In genomic region chr11:8265681-8266241, GRCh38 we compare ENCODE assay signal across 15 cellular contexts. TPM values are rescaled to one million over a fixed set of nuclear protein-coding genes. Genes with fewer than 3 reads are reported as not detected.
DNase-seq lines count a peak whose midpoint lies in the region; ATAC-seq, FAIRE-seq and TF ChIP-seq lines count a peak whose summit lies in the region.
"Had no signal": no experiment of that assay in that cellular context is flagged by ENCODE, and none has a peak within 500 bp of the region (broad histone marks: within the 10 kb centered on the region; RNA-seq: fewer than 3 reads in every experiment).

No MANE protein-coding gene starts in this region.

- H3K79me2 ChIP-seq in astrocyte (ENCODE audit: insufficient read depth, low read length), result no peaks in the 10 kb centered on the region

- H3K36me3 ChIP-seq in astrocyte (ENCODE audit: insufficient read depth, low read length), result no peaks in the 10 kb centered on the region
- no peaks in the 10 kb centered on the region for H3K36me3 ChIP-seq in kidney epithelial cell (ENCODE audit: control insufficient read depth, insufficient read depth, low read length)
- no peaks in the 10 kb centered on the region for H3K36me3 ChIP-seq in CD8-positive, alpha-beta memory T cell (ENCODE audit: insufficient read depth, low read length)

- H3K4me1 ChIP-seq in A549, result peaks cover 4% of the 10 kb centered on the region; the same call in 1 of the 3 replicates
- H3K4me1 ChIP-seq in astrocyte (ENCODE audit: insufficient read depth, low read length), result peaks cover 11% of the 10 kb centered on the region
- peaks cover 5% of the 10 kb centered on the region for H3K4me1 ChIP-seq in CD8-positive, alpha-beta memory T cell (ENCODE audit: insufficient read depth, low read length)

- no peak overlapping the region for H3K4me3 ChIP-seq in A549
- no peak overlapping the region for H3K4me3 ChIP-seq in GM12875 (ENCODE audit: low read depth, low read length)
- no peak overlapping the region for H3K4me3 ChIP-seq in astrocyte (ENCODE audit: insufficient read depth, low read depth, low read length)
- H3K4me3 ChIP-seq in kidney epithelial cell (ENCODE audit: low read depth, low read length), result no peak overlapping the region
- H3K4me3 ChIP-seq in CD8-positive, alpha-beta memory T cell (ENCODE audit: low read length), result no peak overlapping the region
- H3K4me3 ChIP-seq: dorsolateral prefrontal cortex had no signal

- H3K4me2 ChIP-seq in A549 (no peak overlapping the region), astrocyte (ENCODE audit: low read length) (no peak overlapping the region)

- POLR2A ChIA-PET in A549 (lab: Yijun Ruan, JAX), result no interaction called here
- POLR2A ChIA-PET in CD8-positive, alpha-beta memory T cell (lab: Charles Lee), result no interaction called here

- no peak overlapping the region for H3K27ac ChIP-seq in A549
- H3K27ac ChIP-seq in astrocyte (ENCODE audit: low read depth, low read length), result no peak overlapping the region
- no peak overlapping the region for H3K27ac ChIP-seq in CD8-positive, alpha-beta memory T cell (ENCODE audit: low read depth, low read length)
- H3K27ac ChIP-seq: dorsolateral prefrontal cortex had no signal

- no peak overlapping the region for H2AFZ ChIP-seq in astrocyte (ENCODE audit: low read depth, low read length)

- TF ChIP-seq EP300 in A549 (IDR thresholded peaks at IDR 0.05), result no peak

- no peaks in the 10 kb centered on the region for H4K20me1 ChIP-seq in astrocyte (ENCODE audit: insufficient read depth, low read length)

- H3K36me3 Mint-ChIP-seq in astrocyte (ENCODE audit: low read depth, unreplicated experiment), result no peaks in the 10 kb centered on the region
- H3K36me3 Mint-ChIP-seq in CD8-positive, alpha-beta memory T cell, result no peaks in the 10 kb centered on the region
- H3K36me3 Mint-ChIP-seq in activated naive CD4-positive, alpha-beta T cell treated with anti-CD3 and anti-CD28 coated beads for 36 hours (ENCODE audit: low read depth), result no peaks in the 10 kb centered on the region
- H3K36me3 Mint-ChIP-seq: activated naive CD4-positive, alpha-beta T cell treated with anti-CD3 and anti-CD28 coated beads, Interleukin-2, amount 10 ng/mL, durations not matched to agents 7 days and 5 days; stimulated activated effector memory CD8-positive, alpha-beta T cell treated with anti-CD3 and anti-CD28 coated beads, Interleukin-12 subunit alpha, Interleukin-12 subunit beta, amount 100 ng/mL, for 72 hours had no signal

- CTCF ChIA-PET in A549 (lab: Yijun Ruan, JAX), result interaction anchor here (0.7 to 16.5 kb wide), 14 partner anchors 8 to 328 kb away, joined by 3 to 424 read pairs (median 5); partner anchors contain the start of gene STK33
- CTCF ChIA-PET in CD8-positive, alpha-beta memory T cell (lab: Charles Lee), result no interaction called here
- CTCF ChIA-PET in activated naive CD4-positive, alpha-beta T cell treated with anti-CD3 and anti-CD28 coated beads for 36 hours (lab: Charles Lee), result interaction anchor here (1.2 to 1.8 kb wide), 4 partner anchors 13 to 39 kb away, joined by 3 to 7 read pairs (median 4); no protein-coding TSS in a partner anchor

- no peak for TF ChIP-seq POLR2A in A549 (IDR thresholded peaks at IDR 0.05; ENCODE audit: low read length)

- 45% methylated on average over 4 of the region's 6 CpGs for WGBS in A549 (ENCODE audit: missing lambda C conversion rate)

- H3K4me1 Mint-ChIP-seq in astrocyte (ENCODE audit: low read depth, unreplicated experiment), result peaks cover 6% of the 10 kb centered on the region
- peaks cover 29% of the 10 kb centered on the region for H3K4me1 Mint-ChIP-seq in stimulated activated naive CD8-positive, alpha-beta T cell treated with anti-CD3 and anti-CD28 coated beads, Interleukin-15, amount 100 ng/mL, for 72 hours
- peaks cover 11 to 26% (median 12%) of the 10 kb centered on the region in 3 donors for H3K4me1 Mint-ChIP-seq in CD8-positive, alpha-beta memory T cell
- H3K4me1 Mint-ChIP-seq in activated naive CD4-positive, alpha-beta T cell treated with anti-CD3 and anti-CD28 coated beads for 36 hours (ENCODE audit: low read depth), result peaks cover 13% of the 10 kb centered on the region

- no peaks in the 10 kb centered on the region for H3K9me3 ChIP-seq in A549
- no peaks in the 10 kb centered on the region for H3K9me3 ChIP-seq in astrocyte (ENCODE audit: insufficient read depth, low read depth, low read length)
- no peaks in the 10 kb centered on the region for H3K9me3 ChIP-seq in CD8-positive, alpha-beta memory T cell (ENCODE audit: low read length)

- intact Hi-C loops in activated naive CD4-positive, alpha-beta T cell treated with anti-CD3 and anti-CD28 coated beads for 36 hours (cut with micrococcal nuclease), result no loop called here

- H3K27me3 Mint-ChIP-seq in astrocyte (ENCODE audit: low read depth, unreplicated experiment), result peaks cover 79% of the 10 kb centered on the region
- peaks cover 95% of the 10 kb centered on the region for H3K27me3 Mint-ChIP-seq in stimulated activated naive CD8-positive, alpha-beta T cell treated with anti-CD3 and anti-CD28 coated beads, Interleukin-15, amount 100 ng/mL, for 72 hours
- H3K27me3 Mint-ChIP-seq in CD8-positive, alpha-beta memory T cell, result peaks cover 54 to 79% of the 10 kb centered on the region in 2 donors
- H3K27me3 Mint-ChIP-seq in activated naive CD4-positive, alpha-beta T cell treated with anti-CD3 and anti-CD28 coated beads for 36 hours (ENCODE audit: low read depth), result peaks cover 79% of the 10 kb centered on the region

- DNase-seq in A549 (ENCODE audit: low read depth in 1 of 2, low spot score in 1 of 2) (peak in 1 of 2 experiments; percentile 71), astrocyte (ENCODE audit: low read depth) (no peak), kidney epithelial cell (ENCODE audit: low read depth) (no peak), GF-D8 (lab: John Stamatoyannopoulos, UW) (no peak)
- no peak for DNase-seq in stimulated activated naive CD8-positive, alpha-beta T cell treated with anti-CD3 and anti-CD28 coated beads, Interleukin-15, amount 100 ng/mL, for 72 hours
- DNase-seq in CD8-positive, alpha-beta memory T cell, result no peak
- DNase-seq in activated naive CD4-positive, alpha-beta T cell treated with anti-CD3 and anti-CD28 coated beads for 36 hours, result no peak
- DNase-seq: activated CD4-positive, alpha-beta T cell treated with anti-CD3 and anti-CD28 coated beads for 48 hours; activated naive CD4-positive, alpha-beta T cell treated with anti-CD3 and anti-CD28 coated beads, Interleukin-2, amount 10 ng/mL, durations not matched to agents 7 days and 5 days; NCI-H187; SHP77 treated with DMSO at 0.1 percent for 48 hours had no signal

- no peak overlapping the region for H3K9ac ChIP-seq in astrocyte (ENCODE audit: low read length)

- no peak overlapping the region for H3K27ac Mint-ChIP-seq in astrocyte (ENCODE audit: unreplicated experiment)
- H3K27ac Mint-ChIP-seq in stimulated activated naive CD8-positive, alpha-beta T cell treated with anti-CD3 and anti-CD28 coated beads, Interleukin-15, amount 100 ng/mL, for 72 hours, result no peak overlapping the region
- no peak overlapping the region for H3K27ac Mint-ChIP-seq in CD8-positive, alpha-beta memory T cell
- H3K27ac Mint-ChIP-seq in activated naive CD4-positive, alpha-beta T cell treated with anti-CD3 and anti-CD28 coated beads for 36 hours, result no peak overlapping the region
- H3K27ac Mint-ChIP-seq: activated naive CD4-positive, alpha-beta T cell treated with anti-CD3 and anti-CD28 coated beads, Interleukin-2, amount 10 ng/mL, durations not matched to agents 7 days and 5 days; CD4-positive, alpha-beta T cell; stimulated activated effector memory CD8-positive, alpha-beta T cell treated with anti-CD3 and anti-CD28 coated beads, Interleukin-12 subunit alpha, Interleukin-12 subunit beta, amount 100 ng/mL, for 72 hours had no signal

- no peak overlapping the region for H3K4me3 Mint-ChIP-seq in astrocyte (ENCODE audit: unreplicated experiment)
- H3K4me3 Mint-ChIP-seq in stimulated activated naive CD8-positive, alpha-beta T cell treated with anti-CD3 and anti-CD28 coated beads, Interleukin-15, amount 100 ng/mL, for 72 hours, result no peak overlapping the region
- H3K4me3 Mint-ChIP-seq in CD8-positive, alpha-beta memory T cell, result peak overlapping the region in 1 of 7 donors; percentile 3
- H3K4me3 Mint-ChIP-seq in activated naive CD4-positive, alpha-beta T cell treated with anti-CD3 and anti-CD28 coated beads for 36 hours, result no peak overlapping the region
- H3K4me3 Mint-ChIP-seq: activated naive CD4-positive, alpha-beta T cell treated with anti-CD3 and anti-CD28 coated beads, Interleukin-2, amount 10 ng/mL, durations not matched to agents 7 days and 5 days; CD4-positive, alpha-beta T cell; stimulated activated effector memory CD8-positive, alpha-beta T cell treated with anti-CD3 and anti-CD28 coated beads, Interleukin-12 subunit alpha, Interleukin-12 subunit beta, amount 100 ng/mL, for 72 hours had no signal

- TF ChIP-seq RAD21 in A549 (conservative IDR thresholded peaks at IDR 0.05 in 1 of 2, IDR thresholded peaks at IDR 0.05 in 1 of 2), result no peak

- TF ChIP-seq CTCF in A549 (IDR thresholded peaks at IDR 0.05) (no peak), GM12875 (IDR thresholded peaks at IDR 0.05; ENCODE audit: borderline replicate concordance, insufficient read depth, low read depth, low read length) (0 out of 2 replicates have a peak, but pooled peaks have one; percentile 22), astrocyte (IDR thresholded peaks at IDR 0.05; ENCODE audit: insufficient read depth, low read depth, low read length) (peak; percentile 9), kidney epithelial cell (IDR thresholded peaks at IDR 0.05; ENCODE audit: insufficient read depth, low read length, poor library complexity, severe bottlenecking) (peak; percentile 20)

- FAIRE-seq in A549 (lab: Jason Lieb, UNC), result no peak
- FAIRE-seq in astrocyte (lab: Jason Lieb, UNC), result no peak

- no peaks in the 10 kb centered on the region for H3K9me3 Mint-ChIP-seq in astrocyte (ENCODE audit: unreplicated experiment)
- H3K9me3 Mint-ChIP-seq in stimulated activated naive CD8-positive, alpha-beta T cell treated with anti-CD3 and anti-CD28 coated beads, Interleukin-15, amount 100 ng/mL, for 72 hours, result no peaks in the 10 kb centered on the region
- no peaks in the 10 kb centered on the region for H3K9me3 Mint-ChIP-seq in CD8-positive, alpha-beta memory T cell
- H3K9me3 Mint-ChIP-seq in activated naive CD4-positive, alpha-beta T cell treated with anti-CD3 and anti-CD28 coated beads for 36 hours, result no peaks in the 10 kb centered on the region
- H3K9me3 Mint-ChIP-seq: activated naive CD4-positive, alpha-beta T cell treated with anti-CD3 and anti-CD28 coated beads, Interleukin-2, amount 10 ng/mL, durations not matched to agents 7 days and 5 days; CD4-positive, alpha-beta T cell; stimulated activated effector memory CD8-positive, alpha-beta T cell treated with anti-CD3 and anti-CD28 coated beads, Interleukin-12 subunit alpha, Interleukin-12 subunit beta, amount 100 ng/mL, for 72 hours had no signal

- peak; percentile 37 to 60; a peak in 4 of 6 replicates for ATAC-seq in A549
- ATAC-seq in stimulated activated naive CD8-positive, alpha-beta T cell treated with anti-CD3 and anti-CD28 coated beads, Interleukin-15, amount 100 ng/mL, for 72 hours, result no peak
- ATAC-seq: stimulated activated effector memory CD8-positive, alpha-beta T cell treated with anti-CD3 and anti-CD28 coated beads, Interleukin-12 subunit alpha, Interleukin-12 subunit beta, amount 100 ng/mL, for 72 hours had no signal

- H3K27me3 ChIP-seq in astrocyte (ENCODE audit: insufficient read depth, low read length) (peaks cover 72% of the 10 kb centered on the region), kidney epithelial cell (ENCODE audit: control insufficient read depth, insufficient read depth, low read length) (peaks cover 85% of the 10 kb centered on the region)
- H3K27me3 ChIP-seq in CD8-positive, alpha-beta memory T cell (ENCODE audit: insufficient read depth, low read length, poor library complexity, severe bottlenecking), result peaks cover 18% of the 10 kb centered on the region

RNA-seq across cellular contexts. Expression of gene LMO1, which starts 2.1 kb away (rescaled TPM):
- polyA plus RNA-seq in A549 (2011; rRNA removed), result 0.18 and 1.3 TPM in 2 replicates
- 0.99 and 1.2 TPM in 2 replicates for polyA plus RNA-seq in A549 (2012; cell fraction: cytosol; rRNA removed)
- 1.3 and 1.4 TPM in 2 replicates for polyA plus RNA-seq in A549 (2012; cell fraction: nucleus; rRNA removed)
- 1.1 to 3.1 TPM (median 2.7 TPM) in 3 replicates for polyA plus RNA-seq in A549 (2017; fragmentation: RNase III; extraction: RNeasy Plus Mini Kit Qiagen cat#74134 plus additional on column Dnase treatment)
- polyA minus RNA-seq in A549 (2011; rRNA and poly(A)+ RNA removed), result 0.83 TPM in 1 of 2 replicates, not detected in the other
- 0.46 and 1.5 TPM in 2 replicates for total RNA-seq in astrocyte
- total RNA-seq in kidney epithelial cell, result 0.50 and 0.75 TPM in 2 replicates
- total RNA-seq in CD8-positive, alpha-beta memory T cell, result not detected
- 0.29 TPM for polyA plus RNA-seq in CD8-positive, alpha-beta memory T cell
- not detected for total RNA-seq in activated naive CD4-positive, alpha-beta T cell treated with anti-CD3 and anti-CD28 coated beads for 36 hours
- total RNA-seq: CD4-positive, alpha-beta T cell had no signal
